ENCODE assay signal across 23 cellular contexts in genomic region chr5:157568717-157569116, GRCh38. TPM values are rescaled to one million over a fixed set of nuclear protein-coding genes. Genes with fewer than 3 reads are reported as not detected.
DNase-seq lines count a peak whose midpoint lies in the region; ATAC-seq and TF ChIP-seq lines count a peak whose summit lies in the region.
"Had no signal": no experiment of that assay in that cellular context is flagged by ENCODE, and none has a peak within 500 bp of the region (broad histone marks: within the 10 kb centered on the region; RNA-seq: fewer than 3 reads in every experiment).

No MANE protein-coding gene starts in this region.

- H3K27me3 ChIP-seq in CD4-positive, alpha-beta memory T cell (ENCODE audit: insufficient read depth, low read length), result no peaks in the 10 kb centered on the region
- no peaks in the 10 kb centered on the region for H3K27me3 ChIP-seq in gastroesophageal sphincter
- H3K27me3 ChIP-seq: breast epithelium, SJCRH30, upper lobe of right lung had no signal

- H3K4me1 ChIP-seq in CD4-positive, alpha-beta memory T cell (ENCODE audit: insufficient read depth, low read length), result peaks cover 90% of the 10 kb centered on the region
- peaks cover 3 to 86% (median 21%) of the 10 kb centered on the region in 3 donors for H3K4me1 ChIP-seq in gastroesophageal sphincter
- H3K4me1 ChIP-seq: breast epithelium had no signal

- TF ChIP-seq POLR2A in gastroesophageal sphincter (IDR thresholded peaks at IDR 0.05), result no peak

- H3K4me1 Mint-ChIP-seq in CD4-positive, alpha-beta memory T cell, result peaks cover 56 to 92% (median 77%) of the 10 kb centered on the region in 4 donors
- peaks cover 65% of the 10 kb centered on the region for H3K4me1 Mint-ChIP-seq in T-helper 17 cell

- H3K4me3 ChIP-seq in CD4-positive, alpha-beta memory T cell (ENCODE audit: low read length in 2 of 2), result no peak overlapping the region
- H3K4me3 ChIP-seq in gastroesophageal sphincter, result no peak overlapping the region
- H3K4me3 ChIP-seq: breast epithelium, coronary artery, SJCRH30, skin epidermis, upper lobe of right lung had no signal

- no peaks in the 10 kb centered on the region for H3K9me3 Mint-ChIP-seq in CD4-positive, alpha-beta memory T cell
- H3K9me3 Mint-ChIP-seq: naive thymus-derived CD4-positive, alpha-beta T cell; stimulated activated naive CD8-positive, alpha-beta T cell treated with anti-CD3 and anti-CD28 coated beads, Interleukin-15, amount 100 ng/mL, for 72 hours had no signal

- peak overlapping the region; percentile 32 to 89 (median 73) for H3K27ac Mint-ChIP-seq in CD4-positive, alpha-beta memory T cell
- peak overlapping the region; percentile 99 for H3K27ac Mint-ChIP-seq in T-helper 17 cell
- H3K27ac Mint-ChIP-seq: progenitor cell of endocrine pancreas; stimulated activated naive CD8-positive, alpha-beta T cell treated with anti-CD3 and anti-CD28 coated beads, Interleukin-15, amount 100 ng/mL, for 72 hours had no signal

- CTCF ChIA-PET in CD4-positive, alpha-beta memory T cell (lab: Charles Lee; ENCODE audit: partially characterized antibody), result interaction anchor here (0.6 to 3.4 kb wide), 7 partner anchors 11 to 311 kb away, joined by 3 to 13 read pairs (median 5); no protein-coding TSS in a partner anchor

- peaks cover 48 to 62% of the 10 kb centered on the region in 2 donors for H3K36me3 Mint-ChIP-seq in CD4-positive, alpha-beta memory T cell
- H3K36me3 Mint-ChIP-seq in T-helper 17 cell (ENCODE audit: low read depth), result peaks cover 6% of the 10 kb centered on the region

- no peak overlapping the region for H3K27ac ChIP-seq in CD4-positive, alpha-beta memory T cell (ENCODE audit: low read depth, low read length)
- peak overlapping the region in 3 of 4 donors; percentile 34 to 96 (median 47) for H3K27ac ChIP-seq in gastroesophageal sphincter
- H3K27ac ChIP-seq: breast epithelium, coronary artery, SJCRH30, upper lobe of right lung had no signal

- H3K4me3 Mint-ChIP-seq in CD4-positive, alpha-beta memory T cell, result peak overlapping the region in 6 of 8 donors; percentile 9 to 68 (median 48)
- H3K4me3 Mint-ChIP-seq in T-helper 17 cell, result no peak overlapping the region
- H3K4me3 Mint-ChIP-seq: stimulated activated naive CD8-positive, alpha-beta T cell treated with anti-CD3 and anti-CD28 coated beads, Interleukin-15, amount 100 ng/mL, for 72 hours had no signal

- ATAC-seq in T-helper 17 cell, result no peak
- ATAC-seq in gastroesophageal sphincter, result no peak
- no peak for ATAC-seq in GM18867 (IDR thresholded peaks at IDR 0.05; ENCODE audit: unreplicated experiment)
- no peak for ATAC-seq in GM18520 (IDR thresholded peaks at IDR 0.05; ENCODE audit: unreplicated experiment)
- ATAC-seq: naive thymus-derived CD4-positive, alpha-beta T cell; stimulated activated naive CD8-positive, alpha-beta T cell treated with anti-CD3 and anti-CD28 coated beads, Interleukin-15, amount 100 ng/mL, for 72 hours; upper lobe of right lung had no signal

- H3K36me3 ChIP-seq in CD4-positive, alpha-beta memory T cell (ENCODE audit: insufficient read depth, low read length), result peaks cover 23% of the 10 kb centered on the region
- H3K36me3 ChIP-seq in gastroesophageal sphincter, result peaks cover 0 to 33% of the 10 kb centered on the region in 2 donors
- H3K36me3 ChIP-seq: breast epithelium, upper lobe of right lung had no signal

- POLR2A ChIA-PET in CD4-positive, alpha-beta memory T cell (lab: Charles Lee; ENCODE audit: partially characterized antibody), result interaction anchor here (0.8 to 13.4 kb wide), 4 partner anchors 10 to 39 kb away, joined by 3 to 220 read pairs (median 66); no protein-coding TSS in a partner anchor

- intact Hi-C loops in CD4-positive, alpha-beta memory T cell (cut with micrococcal nuclease), result no loop called here

- no peak for TF ChIP-seq CTCF in gastroesophageal sphincter (IDR thresholded peaks at IDR 0.05)

- TF ChIP-seq EP300 in gastroesophageal sphincter (IDR thresholded peaks at IDR 0.05), result no peak

- no peak for DNase-seq in CD4-positive, alpha-beta memory T cell
- DNase-seq in T-helper 17 cell (no peak), pons (ENCODE audit: low spot score) (peak; percentile 97), SK-N-DZ (ENCODE audit: low spot score) (no peak)
- no peak for DNase-seq in effector CD4-positive, alpha-beta T cell
- DNase-seq: activated gamma-delta T cell; DMS79 treated with DMSO at 0.1 percent for 48 hours; kidney glomerular epithelial cell; mammary epithelial cell; naive thymus-derived CD4-positive, alpha-beta T cell; NCI-H187; NCI-H226; SJCRH30; stimulated activated naive CD8-positive, alpha-beta T cell treated with anti-CD3 and anti-CD28 coated beads, Interleukin-15, amount 100 ng/mL, for 72 hours; T1000; upper lobe of right lung had no signal

- H3K9me3 ChIP-seq in CD4-positive, alpha-beta memory T cell (ENCODE audit: control insufficient read depth in 1 of 2, low read length in 2 of 2), result no peaks in the 10 kb centered on the region
- H3K9me3 ChIP-seq in T-helper 17 cell (ENCODE audit: control insufficient read depth, low read length, poor library complexity, severe bottlenecking) (no peaks in the 10 kb centered on the region), gastroesophageal sphincter (no peaks in the 10 kb centered on the region)
- H3K9me3 ChIP-seq: breast epithelium, SJCRH30, upper lobe of right lung had no signal

- H3K27me3 Mint-ChIP-seq in CD4-positive, alpha-beta memory T cell, result no peaks in the 10 kb centered on the region
- H3K27me3 Mint-ChIP-seq in T-helper 17 cell, result no peaks in the 10 kb centered on the region

- 46 to 62% methylated on average over 2 of the region's 2 CpGs for WGBS in gastroesophageal sphincter (ENCODE audit: low coverage in 1 of 2), 2 donors

RNA-seq across cellular contexts. Expression of gene ADAM19, which starts 6.9 kb away (rescaled TPM):
- 10 to 100 TPM; 31.5 to 33.9 TPM for total RNA-seq in CD4-positive, alpha-beta memory T cell
- polyA plus RNA-seq in CD4-positive, alpha-beta memory T cell, result 10 to 100 TPM in 1 of 2 donors, 1 to 10 TPM in 1; 1.9 to 24.4 TPM
- 100 to 1,000 TPM; 130 to 140 TPM for total RNA-seq in T-helper 17 cell
- total RNA-seq in gastroesophageal sphincter, result 10 to 100 TPM; 19.3 to 38.5 (median 31.2) TPM
- polyA plus RNA-seq in SK-N-DZ (2014; cell fraction: cytosol; rRNA removed), result 2.9 and 3.9 TPM in 2 replicates
- 2.2 and 2.9 TPM in 2 replicates for polyA plus RNA-seq in SK-N-DZ (2014; cell fraction: nucleus; rRNA removed)
